1 cellular context compared by ENCODE assay signal in the genomic region with DNA sequence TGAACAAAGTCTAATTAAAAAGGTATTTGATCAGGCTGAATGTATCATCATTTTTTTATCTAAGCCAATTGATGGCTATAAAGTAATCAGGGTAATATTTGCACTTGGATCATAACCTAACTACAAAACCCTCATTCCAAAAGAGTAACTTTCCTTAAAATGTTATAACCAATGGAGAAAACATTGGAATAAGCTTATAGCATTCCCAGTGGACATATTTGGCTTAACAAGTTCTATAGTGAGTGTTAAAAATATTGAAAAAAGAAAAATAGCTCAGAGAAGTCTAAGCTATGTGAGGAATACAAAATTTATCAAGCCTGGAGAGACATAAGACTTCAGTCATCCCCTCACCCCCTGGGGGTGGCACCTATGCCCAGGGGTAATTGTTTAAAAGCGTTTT.
TF ChIP-seq lines count a peak whose summit lies in the region.

No MANE protein-coding gene starts in this region.

TF ChIP-seq in GM23338, 12 proteins besides CTCF, POLR2A, EP300 and RAD21 (continued from another document):
- TF ChIP-seq, protein P1, sequence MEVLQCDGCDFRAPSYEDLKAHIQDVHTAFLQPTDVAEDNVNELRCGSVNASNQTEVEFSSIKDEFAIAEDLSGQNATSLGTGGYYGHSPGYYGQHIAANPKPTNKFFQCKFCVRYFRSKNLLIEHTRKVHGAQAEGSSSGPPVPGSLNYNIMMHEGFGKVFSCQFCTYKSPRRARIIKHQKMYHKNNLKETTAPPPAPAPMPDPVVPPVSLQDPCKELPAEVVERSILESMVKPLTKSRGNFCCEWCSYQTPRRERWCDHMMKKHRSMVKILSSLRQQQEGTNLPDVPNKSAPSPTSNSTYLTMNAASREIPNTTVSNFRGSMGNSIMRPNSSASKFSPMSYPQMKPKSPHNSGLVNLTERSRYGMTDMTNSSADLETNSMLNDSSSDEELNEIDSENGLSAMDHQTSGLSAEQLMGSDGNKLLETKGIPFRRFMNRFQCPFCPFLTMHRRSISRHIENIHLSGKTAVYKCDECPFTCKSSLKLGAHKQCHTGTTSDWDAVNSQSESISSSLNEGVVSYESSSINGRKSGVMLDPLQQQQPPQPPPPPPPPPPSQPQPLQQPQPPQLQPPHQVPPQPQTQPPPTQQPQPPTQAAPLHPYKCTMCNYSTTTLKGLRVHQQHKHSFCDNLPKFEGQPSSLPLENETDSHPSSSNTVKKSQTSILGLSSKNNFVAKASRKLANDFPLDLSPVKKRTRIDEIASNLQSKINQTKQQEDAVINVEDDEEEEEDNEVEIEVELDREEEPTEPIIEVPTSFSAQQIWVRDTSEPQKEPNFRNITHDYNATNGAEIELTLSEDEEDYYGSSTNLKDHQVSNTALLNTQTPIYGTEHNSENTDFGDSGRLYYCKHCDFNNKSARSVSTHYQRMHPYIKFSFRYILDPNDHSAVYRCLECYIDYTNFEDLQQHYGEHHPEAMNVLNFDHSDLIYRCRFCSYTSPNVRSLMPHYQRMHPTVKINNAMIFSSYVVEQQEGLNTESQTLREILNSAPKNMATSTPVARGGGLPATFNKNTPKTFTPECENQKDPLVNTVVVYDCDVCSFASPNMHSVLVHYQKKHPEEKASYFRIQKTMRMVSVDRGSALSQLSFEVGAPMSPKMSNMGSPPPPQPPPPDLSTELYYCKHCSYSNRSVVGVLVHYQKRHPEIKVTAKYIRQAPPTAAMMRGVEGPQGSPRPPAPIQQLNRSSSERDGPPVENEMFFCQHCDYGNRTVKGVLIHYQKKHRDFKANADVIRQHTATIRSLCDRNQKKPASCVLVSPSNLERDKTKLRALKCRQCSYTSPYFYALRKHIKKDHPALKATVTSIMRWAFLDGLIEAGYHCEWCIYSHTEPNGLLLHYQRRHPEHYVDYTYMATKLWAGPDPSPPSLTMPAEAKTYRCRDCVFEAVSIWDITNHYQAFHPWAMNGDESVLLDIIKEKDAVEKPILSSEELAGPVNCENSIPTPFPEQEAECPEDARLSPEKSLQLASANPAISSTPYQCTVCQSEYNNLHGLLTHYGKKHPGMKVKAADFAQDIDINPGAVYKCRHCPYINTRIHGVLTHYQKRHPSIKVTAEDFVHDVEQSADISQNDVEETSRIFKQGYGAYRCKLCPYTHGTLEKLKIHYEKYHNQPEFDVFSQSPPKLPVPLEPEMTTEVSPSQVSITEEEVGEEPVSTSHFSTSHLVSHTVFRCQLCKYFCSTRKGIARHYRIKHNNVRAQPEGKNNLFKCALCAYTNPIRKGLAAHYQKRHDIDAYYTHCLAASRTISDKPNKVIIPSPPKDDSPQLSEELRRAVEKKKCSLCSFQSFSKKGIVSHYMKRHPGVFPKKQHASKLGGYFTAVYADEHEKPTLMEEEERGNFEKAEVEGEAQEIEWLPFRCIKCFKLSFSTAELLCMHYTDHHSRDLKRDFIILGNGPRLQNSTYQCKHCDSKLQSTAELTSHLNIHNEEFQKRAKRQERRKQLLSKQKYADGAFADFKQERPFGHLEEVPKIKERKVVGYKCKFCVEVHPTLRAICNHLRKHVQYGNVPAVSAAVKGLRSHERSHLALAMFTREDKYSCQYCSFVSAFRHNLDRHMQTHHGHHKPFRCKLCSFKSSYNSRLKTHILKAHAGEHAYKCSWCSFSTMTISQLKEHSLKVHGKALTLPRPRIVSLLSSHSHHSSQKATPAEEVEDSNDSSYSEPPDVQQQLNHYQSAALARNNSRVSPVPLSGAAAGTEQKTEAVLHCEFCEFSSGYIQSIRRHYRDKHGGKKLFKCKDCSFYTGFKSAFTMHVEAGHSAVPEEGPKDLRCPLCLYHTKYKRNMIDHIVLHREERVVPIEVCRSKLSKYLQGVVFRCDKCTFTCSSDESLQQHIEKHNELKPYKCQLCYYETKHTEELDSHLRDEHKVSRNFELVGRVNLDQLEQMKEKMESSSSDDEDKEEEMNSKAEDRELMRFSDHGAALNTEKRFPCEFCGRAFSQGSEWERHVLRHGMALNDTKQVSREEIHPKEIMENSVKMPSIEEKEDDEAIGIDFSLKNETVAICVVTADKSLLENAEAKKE (CRISPR knock-in tag; IDR thresholded peaks at IDR 0.05), result no peak
- TF ChIP-seq JUNB (IDR thresholded peaks at IDR 0.05; ENCODE audit: unreplicated experiment) (no peak), NANOG (IDR thresholded peaks at IDR 0.05; ENCODE audit: borderline replicate concordance) (no peak)
